In the genomic region with DNA sequence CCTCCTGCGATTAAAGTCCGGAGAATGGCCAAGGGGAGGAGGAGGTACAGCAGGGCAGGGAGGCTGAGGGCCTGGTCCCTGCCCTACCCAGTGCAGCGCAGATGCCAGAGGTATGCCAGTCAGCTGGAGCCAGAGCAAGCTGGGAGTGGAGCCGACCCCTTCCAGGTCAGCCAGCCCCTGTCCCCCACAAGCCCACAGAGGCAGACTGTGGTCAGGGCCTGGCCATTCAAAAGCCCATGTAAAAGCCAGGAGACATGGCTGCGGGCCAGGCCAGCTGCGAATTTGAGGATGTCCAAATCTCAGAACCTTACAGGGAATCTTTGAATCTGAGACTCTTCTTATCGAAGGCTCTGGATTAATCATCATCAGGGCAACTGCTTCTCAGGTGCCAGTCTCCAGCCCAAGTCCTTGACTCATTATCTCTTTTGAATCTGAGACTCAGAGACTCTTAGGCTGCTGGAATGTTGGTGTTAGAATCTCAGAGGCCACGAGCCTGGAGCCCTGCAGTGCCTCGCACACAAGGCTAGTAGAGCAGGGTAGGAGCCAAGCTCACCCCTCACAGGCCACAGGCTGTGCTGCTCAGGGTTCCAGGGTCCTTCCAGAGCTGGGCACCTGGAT, we compare ENCODE assay signal across 2 cellular contexts.
A peak's percentile ranks its signal among the peaks of the same experiment; 100 is the strongest.
TF ChIP-seq lines count a peak whose summit lies in the region.

No MANE protein-coding gene starts in this region.

TF ChIP-seq in HEK293, 187 proteins besides CTCF, POLR2A, EP300 and RAD21:
- TF ChIP-seq, protein P1, sequence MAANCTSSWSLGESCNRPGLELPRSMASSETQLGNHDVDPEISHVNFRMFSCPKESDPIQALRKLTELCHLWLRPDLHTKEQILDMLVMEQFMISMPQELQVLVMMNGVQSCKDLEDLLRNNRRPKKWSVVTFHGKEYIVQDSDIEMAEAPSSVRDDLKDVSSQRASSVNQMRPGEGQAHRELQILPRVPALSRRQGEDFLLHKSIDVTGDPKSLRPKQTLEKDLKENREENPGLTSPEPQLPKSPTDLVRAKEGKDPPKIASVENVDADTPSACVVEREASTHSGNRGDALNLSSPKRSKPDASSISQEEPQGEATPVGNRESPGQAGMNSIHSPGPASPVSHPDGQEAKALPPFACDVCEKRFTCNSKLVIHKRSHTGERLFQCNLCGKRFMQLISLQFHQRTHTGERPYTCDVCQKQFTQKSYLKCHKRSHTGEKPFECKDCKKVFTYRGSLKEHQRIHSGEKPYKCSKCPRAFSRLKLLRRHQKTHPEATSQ (tag by site-specific recombination; IDR thresholded peaks at IDR 0.05), result no peak
- TF ChIP-seq ZNF214 (tag by site-specific recombination; IDR thresholded peaks at IDR 0.05; ENCODE audit: borderline replicate concordance) (no peak), KLF1 (tag by site-specific recombination; IDR thresholded peaks at IDR 0.05) (0 out of 2 replicates have a peak, but pooled peaks have one; percentile 3), ZNF785 (tag by site-specific recombination; IDR thresholded peaks at IDR 0.05) (no peak), SP3 (tag by site-specific recombination; IDR thresholded peaks at IDR 0.05) (no peak)
TF ChIP-seq in HEK293: peak in this region for 1.

TF ChIP-seq in K562, 482 proteins besides CTCF, POLR2A, EP300 and RAD21:
- TF ChIP-seq, protein P2, sequence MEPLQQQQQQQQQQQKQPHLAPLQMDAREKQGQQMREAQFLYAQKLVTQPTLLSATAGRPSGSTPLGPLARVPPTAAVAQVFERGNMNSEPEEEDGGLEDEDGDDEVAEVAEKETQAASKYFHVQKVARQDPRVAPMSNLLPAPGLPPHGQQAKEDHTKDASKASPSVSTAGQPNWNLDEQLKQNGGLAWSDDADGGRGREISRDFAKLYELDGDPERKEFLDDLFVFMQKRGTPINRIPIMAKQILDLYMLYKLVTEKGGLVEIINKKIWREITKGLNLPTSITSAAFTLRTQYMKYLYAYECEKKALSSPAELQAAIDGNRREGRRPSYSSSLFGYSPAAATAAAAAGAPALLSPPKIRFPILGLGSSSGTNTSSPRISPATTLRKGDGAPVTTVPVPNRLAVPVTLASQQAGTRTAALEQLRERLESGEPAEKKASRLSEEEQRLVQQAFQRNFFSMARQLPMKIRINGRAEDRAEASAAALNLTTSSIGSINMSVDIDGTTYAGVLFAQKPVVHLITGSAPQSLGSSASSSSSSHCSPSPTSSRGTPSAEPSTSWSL (CRISPR knock-in tag; IDR thresholded peaks at IDR 0.05; ENCODE audit: borderline replicate concordance), result no peak
- TF ChIP-seq KDM1A (IDR thresholded peaks at IDR 0.05) (peak in 1 of 2 experiments; percentile 39; a peak in 2 of 4 replicates), TEAD4 (IDR thresholded peaks at IDR 0.05; ENCODE audit: low read length) (peak; percentile 29; the same call in 1 of the 2 replicates), TEAD4 (CRISPR knock-in tag; IDR thresholded peaks at IDR 0.05; ENCODE audit: borderline replicate concordance) (no peak), SP1 (CRISPR knock-in tag; IDR thresholded peaks at IDR 0.05) (0 out of 2 replicates have a peak, but pooled peaks have one; percentile 14)
